ENCODE assay signal across 13 cellular contexts in genomic region chr11:46281374-46281831, GRCh38. TPM values are rescaled to one million over a fixed set of nuclear protein-coding genes. Genes with fewer than 3 reads are reported as not detected.
DNase-seq lines count a peak whose midpoint lies in the region; ATAC-seq and TF ChIP-seq lines count a peak whose summit lies in the region.
"Had no signal": no experiment of that assay in that cellular context is flagged by ENCODE, and none has a peak within 500 bp of the region (broad histone marks: within the 10 kb centered on the region; RNA-seq: fewer than 3 reads in every experiment).

No MANE protein-coding gene starts in this region.

- peak overlapping the region; percentile 94 to 98 (median 97) for H3K27ac Mint-ChIP-seq in nephron

- H3K36me3 ChIP-seq in BLaER1 = no peaks in the 10 kb centered on the region
- H3K36me3 ChIP-seq in duodenal mucosa (ENCODE audit: control insufficient read depth in 1 of 2, insufficient read depth in 2 of 2, low read length in 2 of 2) = peaks cover 0 to 19% of the 10 kb centered on the region in 2 donors
- H3K36me3 ChIP-seq: heart left ventricle, neutrophil had no signal

- peaks cover 57% of the 10 kb centered on the region for H3K4me1 Mint-ChIP-seq in nephron
- peaks cover 7% of the 10 kb centered on the region for H3K4me1 Mint-ChIP-seq in activated T-cell treated with anti-CD3 and anti-CD28 coated beads, Interleukin-2, amount 50 U/mL, for 4 hours (ENCODE audit: low read depth)

- H3K4me3 ChIP-seq in BLaER1 = no peak overlapping the region
- peak overlapping the region; percentile 55 to 62 for H3K4me3 ChIP-seq in duodenal mucosa (ENCODE audit: low read depth in 1 of 2, low read length in 2 of 2)
- H3K4me3 ChIP-seq in dorsolateral prefrontal cortex = no peak overlapping the region

- H3K27me3 Mint-ChIP-seq in nephron (ENCODE audit: low read depth) = peaks cover 17% of the 10 kb centered on the region
- peaks cover 38% of the 10 kb centered on the region for H3K27me3 Mint-ChIP-seq in activated T-cell treated with anti-CD3 and anti-CD28 coated beads, Interleukin-2, amount 50 U/mL, for 4 hours (ENCODE audit: low read depth)

- peaks cover 57% of the 10 kb centered on the region for H3K4me1 ChIP-seq in BLaER1
- H3K4me1 ChIP-seq in duodenal mucosa (ENCODE audit: control insufficient read depth in 1 of 2, insufficient read depth in 2 of 2, low read length in 2 of 2) = peaks cover 45 to 51% of the 10 kb centered on the region in 2 donors

- ATAC-seq in activated T-cell treated with anti-CD3 and anti-CD28 coated beads, Interleukin-2, amount 50 U/mL, for 4 hours = no peak

- H3K27ac ChIP-seq in BLaER1 (peak overlapping the region; percentile 36; the same call in 1 of the 2 replicates), duodenal mucosa (ENCODE audit: low read depth, low read length) (no peak overlapping the region), dorsolateral prefrontal cortex (peak overlapping the region in 1 of 59 donors; percentile 14)
- H3K27ac ChIP-seq: neutrophil had no signal

- TF ChIP-seq CTCF in nephron (IDR thresholded peaks at IDR 0.05; ENCODE audit: unreplicated experiment in 3 of 3) (no peak), dorsolateral prefrontal cortex (IDR thresholded peaks at IDR 0.05 in 54 of 56, conservative IDR thresholded peaks at IDR 0.05 in 2 of 56; ENCODE audit: low read depth in 1 of 56, partially characterized antibody in 56 of 56) (no peak)

- peak overlapping the region; percentile 66 to 83 (median 77) for H3K4me3 Mint-ChIP-seq in nephron
- H3K4me3 Mint-ChIP-seq in activated T-cell treated with anti-CD3 and anti-CD28 coated beads, Interleukin-2, amount 50 U/mL, for 4 hours = no peak overlapping the region

- peak overlapping the region; percentile 68 for H3K4me2 ChIP-seq in BLaER1

- H3K9me3 ChIP-seq in BLaER1 = no peaks in the 10 kb centered on the region
- H3K9me3 ChIP-seq in duodenal mucosa (ENCODE audit: control insufficient read depth in 1 of 2, low read length in 2 of 2) = no peaks in the 10 kb centered on the region
- H3K9me3 ChIP-seq: heart left ventricle, neutrophil had no signal

- H3K27me3 ChIP-seq in BLaER1 (peaks cover 56% of the 10 kb centered on the region), duodenal mucosa (ENCODE audit: control insufficient read depth in 1 of 2, insufficient read depth in 2 of 2, low read length in 2 of 2) (peaks cover 0 to 3% of the 10 kb centered on the region in 2 donors), dorsolateral prefrontal cortex (peaks cover 0 to 74% (median 22%) of the 10 kb centered on the region in 45 donors)

- H3K9me3 Mint-ChIP-seq in nephron = no peaks in the 10 kb centered on the region
- H3K9me3 Mint-ChIP-seq in activated T-cell treated with anti-CD3 and anti-CD28 coated beads, Interleukin-2, amount 50 U/mL, for 4 hours = no peaks in the 10 kb centered on the region

- in situ Hi-C loops in KBM-7 (cut with MboI; ENCODE audit: low pct_unique_long_range_greater_than_20kb, low sequenced_read_pairs) = no loop called here

- H3K36me3 Mint-ChIP-seq in nephron (ENCODE audit: low read depth) = no peaks in the 10 kb centered on the region
- no peaks in the 10 kb centered on the region for H3K36me3 Mint-ChIP-seq in activated T-cell treated with anti-CD3 and anti-CD28 coated beads, Interleukin-2, amount 50 U/mL, for 4 hours (ENCODE audit: insufficient read depth)

- DNase-seq in KBM-7 = peak; percentile 46
- DNase-seq in activated T-cell treated with anti-CD3 and anti-CD28 coated beads, Interleukin-2, amount 50 U/mL, for 4 hours = no peak
- DNase-seq in stimulated activated CD4-positive, alpha-beta T cell treated with anti-CD3 and anti-CD28 coated beads, Interleukin-2, amount 100 ng/mL, for 48 hours = no peak
- DNase-seq in NCI-H2196 (lab: John Stamatoyannopoulos, UW; ENCODE audit: unreplicated experiment) = no peak
- DNase-seq in dorsolateral prefrontal cortex = no peak
- DNase-seq: aorta, heart left ventricle, NCI-H1436 treated with DMSO at 0.1 percent for 48 hours had no signal

- intact Hi-C loops in dorsolateral prefrontal cortex (cut with DNase I) = no loop called here

- H4K20me1 ChIP-seq in BLaER1 = 0 out of 2 replicates have a peak, but pooled peaks cover 4% of the 10 kb centered on the region

- H3K9ac ChIP-seq in BLaER1 (0 out of 2 replicates have a peak overlapping the region, but pooled peaks have one; percentile 31), duodenal mucosa (ENCODE audit: low read depth in 1 of 2, low read length in 2 of 2) (peak overlapping the region; percentile 30 to 56)

RNA-seq across cellular contexts. Expression of gene CREB3L1, which starts 3.9 kb away (rescaled TPM):
- under 1 TPM; 0.20 to 0.27 (median 0.26) TPM for total RNA-seq in activated T-cell treated with anti-CD3 and anti-CD28 coated beads, Interleukin-2, amount 50 U/mL, for 4 hours
- total RNA-seq in dorsolateral prefrontal cortex = 10 to 100 TPM in 4 of 120 experiments, 1 to 10 TPM in 116; 2.0 to 11.9 (median 4.6) TPM
- total RNA-seq: activated CD8-positive, alpha-beta memory T cell treated with anti-CD3 and anti-CD28 coated beads for 36 hours had no signal

Comparison
In these comparisons a context has a peak if more than half of its experiments do, and no peak if none do; other contexts are left out.
1. H3K4me3 ChIP-seq: peak in duodenal mucosa (2 of 2); none in BLaER1 (single experiment) and dorsolateral prefrontal cortex (0 of 59).